1 cellular context compared by ENCODE assay signal in the genomic region with DNA sequence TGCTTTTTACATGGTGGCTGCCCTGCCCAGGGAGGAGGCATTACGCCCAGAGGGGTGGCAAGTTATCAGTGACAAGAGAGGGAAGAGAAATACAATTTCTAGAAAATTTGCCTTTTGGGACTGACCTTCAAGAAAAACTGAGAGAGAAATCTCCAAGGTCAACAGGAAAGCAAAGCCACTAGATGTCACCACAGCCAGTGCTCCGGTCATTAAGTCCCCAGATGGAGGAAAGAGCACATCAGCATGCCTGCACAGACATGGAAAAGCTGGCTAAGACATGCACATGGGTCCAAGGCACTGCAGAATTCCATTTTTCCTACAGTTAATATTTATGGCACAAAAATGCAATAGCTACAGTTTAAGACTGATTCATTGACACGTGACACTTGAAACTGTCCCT.
TF ChIP-seq lines count a peak whose summit lies in the region.

No MANE protein-coding gene starts in this region.

TF ChIP-seq in HepG2, 621 proteins besides CTCF, POLR2A, EP300 and RAD21:
- TF ChIP-seq STAG1 (CRISPR knock-in tag; IDR thresholded peaks at IDR 0.05) (peak; percentile 48), SMC3 (IDR thresholded peaks at IDR 0.05; ENCODE audit: low read length) (peak; percentile 15; the same call in 1 of the 2 replicates), WIZ (CRISPR knock-in tag; IDR thresholded peaks at IDR 0.05) (no peak)
